ENCODE assay signal across 1 cellular context in genomic region chr3:169998668-169999131, GRCh38.
TF ChIP-seq lines count a peak whose summit lies in the region.

No MANE protein-coding gene starts in this region.

TF ChIP-seq in GM23338, 12 proteins besides CTCF, POLR2A, EP300 and RAD21 (continued from another document):
- TF ChIP-seq, protein P1, sequence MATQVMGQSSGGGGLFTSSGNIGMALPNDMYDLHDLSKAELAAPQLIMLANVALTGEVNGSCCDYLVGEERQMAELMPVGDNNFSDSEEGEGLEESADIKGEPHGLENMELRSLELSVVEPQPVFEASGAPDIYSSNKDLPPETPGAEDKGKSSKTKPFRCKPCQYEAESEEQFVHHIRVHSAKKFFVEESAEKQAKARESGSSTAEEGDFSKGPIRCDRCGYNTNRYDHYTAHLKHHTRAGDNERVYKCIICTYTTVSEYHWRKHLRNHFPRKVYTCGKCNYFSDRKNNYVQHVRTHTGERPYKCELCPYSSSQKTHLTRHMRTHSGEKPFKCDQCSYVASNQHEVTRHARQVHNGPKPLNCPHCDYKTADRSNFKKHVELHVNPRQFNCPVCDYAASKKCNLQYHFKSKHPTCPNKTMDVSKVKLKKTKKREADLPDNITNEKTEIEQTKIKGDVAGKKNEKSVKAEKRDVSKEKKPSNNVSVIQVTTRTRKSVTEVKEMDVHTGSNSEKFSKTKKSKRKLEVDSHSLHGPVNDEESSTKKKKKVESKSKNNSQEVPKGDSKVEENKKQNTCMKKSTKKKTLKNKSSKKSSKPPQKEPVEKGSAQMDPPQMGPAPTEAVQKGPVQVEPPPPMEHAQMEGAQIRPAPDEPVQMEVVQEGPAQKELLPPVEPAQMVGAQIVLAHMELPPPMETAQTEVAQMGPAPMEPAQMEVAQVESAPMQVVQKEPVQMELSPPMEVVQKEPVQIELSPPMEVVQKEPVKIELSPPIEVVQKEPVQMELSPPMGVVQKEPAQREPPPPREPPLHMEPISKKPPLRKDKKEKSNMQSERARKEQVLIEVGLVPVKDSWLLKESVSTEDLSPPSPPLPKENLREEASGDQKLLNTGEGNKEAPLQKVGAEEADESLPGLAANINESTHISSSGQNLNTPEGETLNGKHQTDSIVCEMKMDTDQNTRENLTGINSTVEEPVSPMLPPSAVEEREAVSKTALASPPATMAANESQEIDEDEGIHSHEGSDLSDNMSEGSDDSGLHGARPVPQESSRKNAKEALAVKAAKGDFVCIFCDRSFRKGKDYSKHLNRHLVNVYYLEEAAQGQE (IDR thresholded peaks at IDR 0.05; ENCODE audit: unreplicated experiment) = no peak
- no peak for TF ChIP-seq JUNB (IDR thresholded peaks at IDR 0.05; ENCODE audit: unreplicated experiment)
- no peak for TF ChIP-seq CREB1 (CRISPR knock-in tag; IDR thresholded peaks at IDR 0.05; ENCODE audit: low read depth)
- no peak for TF ChIP-seq POLR2AphosphoS5 (IDR thresholded peaks at IDR 0.05; ENCODE audit: low read depth)
- TF ChIP-seq STAT1 (IDR thresholded peaks at IDR 0.05; ENCODE audit: unreplicated experiment) = no peak
- no peak for TF ChIP-seq ETS1 (IDR thresholded peaks at IDR 0.05)
- TF ChIP-seq ZNF114 (CRISPR knock-in tag; IDR thresholded peaks at IDR 0.05) = no peak
- TF ChIP-seq NANOG (IDR thresholded peaks at IDR 0.05; ENCODE audit: borderline replicate concordance) = no peak
